ENCODE assay signal across 8 cellular contexts in genomic region chr5:119340597-119341218, GRCh38. TPM values are rescaled to one million over a fixed set of nuclear protein-coding genes. Genes with fewer than 3 reads are reported as not detected.
DNase-seq lines count a peak whose midpoint lies in the region; ATAC-seq, FAIRE-seq and TF ChIP-seq lines count a peak whose summit lies in the region.

No MANE protein-coding gene starts in this region.

- no peak overlapping the region for H3K4me3 ChIP-seq in endodermal cell (ENCODE audit: low read length)
- H3K4me3 ChIP-seq in mesendoderm (ENCODE audit: low read length), result no peak overlapping the region

- peak; percentile 44 for ATAC-seq in GM18508 (IDR thresholded peaks at IDR 0.05; ENCODE audit: insufficient read depth, unreplicated experiment)
- peak; percentile 51 for ATAC-seq in HG02571 (IDR thresholded peaks at IDR 0.05; ENCODE audit: unreplicated experiment)

- H4K8ac ChIP-seq in mesendoderm (ENCODE audit: low read depth, low read length), result no peak overlapping the region

- 97 to 99% methylated on average over 8 to 11 of the region's 11 CpGs for WGBS in endodermal cell (ENCODE audit: insufficient coverage in 1 of 2, insufficient read length in 1 of 2), 2 experiments
- no CpG with 5 or more reads among the region's 11 CpGs for WGBS in mesendoderm (ENCODE audit: extremely low coverage, insufficient coverage, low lambda C conversion rate)

- H3K4me1 ChIP-seq in endodermal cell (ENCODE audit: control insufficient read depth, insufficient read depth, low read length), result peaks cover 10% of the 10 kb centered on the region
- no peaks in the 10 kb centered on the region for H3K4me1 ChIP-seq in mesendoderm (ENCODE audit: control insufficient read depth, low read depth, low read length)

- no peaks in the 10 kb centered on the region for H3K36me3 Mint-ChIP-seq in endodermal cell (ENCODE audit: low read depth)

- no peaks in the 10 kb centered on the region for H3K79me1 ChIP-seq in mesendoderm (ENCODE audit: low read length)

- no peaks in the 10 kb centered on the region for H3K27me3 Mint-ChIP-seq in endodermal cell (ENCODE audit: insufficient read depth)

- H3K79me2 ChIP-seq in mesendoderm (ENCODE audit: control insufficient read depth, insufficient read depth, low read length), result no peaks in the 10 kb centered on the region

- H3K9me3 ChIP-seq in endodermal cell (ENCODE audit: control insufficient read depth, low read length), result no peaks in the 10 kb centered on the region

- H3K4ac ChIP-seq in mesendoderm (ENCODE audit: low read depth, low read length), result no peak overlapping the region

- H3K27me3 ChIP-seq in endodermal cell (ENCODE audit: control insufficient read depth, insufficient read depth, low read length, poor library complexity, severe bottlenecking) (no peaks in the 10 kb centered on the region), mesendoderm (ENCODE audit: insufficient read depth, low read length, poor library complexity) (no peaks in the 10 kb centered on the region)

- no peak overlapping the region for H3K4me2 ChIP-seq in mesendoderm (ENCODE audit: low read length)

- H3K9ac ChIP-seq in endodermal cell (ENCODE audit: extremely low read depth, low read length, poor library complexity, severe bottlenecking), result no peak overlapping the region
- no peak overlapping the region for H3K9ac ChIP-seq in mesendoderm (ENCODE audit: low read length)

- no peak overlapping the region for H2BK120ac ChIP-seq in mesendoderm (ENCODE audit: low read depth, low read length)

- H2BK5ac ChIP-seq in mesendoderm (ENCODE audit: low read length), result no peak overlapping the region

- no peak overlapping the region for H2AK5ac ChIP-seq in mesendoderm (ENCODE audit: low read length)

- H4K5ac ChIP-seq in mesendoderm (ENCODE audit: low read length), result no peak overlapping the region

- TF ChIP-seq CTCF in endodermal cell (conservative IDR thresholded peaks at IDR 0.05), result no peak

- no peak overlapping the region for H3K56ac ChIP-seq in mesendoderm (ENCODE audit: low read length)

- H3K4me3 Mint-ChIP-seq in endodermal cell, result no peak overlapping the region

- peaks cover 43% of the 10 kb centered on the region for H3K4me1 Mint-ChIP-seq in endodermal cell

- H3K18ac ChIP-seq in mesendoderm (ENCODE audit: low read length), result no peak overlapping the region

- H3K27ac ChIP-seq in endodermal cell (ENCODE audit: low read depth, low read length) (no peak overlapping the region), mesendoderm (ENCODE audit: low read depth, low read length) (no peak overlapping the region)

- H3K23ac ChIP-seq in mesendoderm (ENCODE audit: low read length), result no peak overlapping the region

- H3K36me3 ChIP-seq in endodermal cell (ENCODE audit: control insufficient read depth, insufficient read depth, low read length), result no peaks in the 10 kb centered on the region
- no peaks in the 10 kb centered on the region for H3K36me3 ChIP-seq in mesendoderm (ENCODE audit: control insufficient read depth, insufficient read depth, low read length)

- no peaks in the 10 kb centered on the region for H3K9me3 Mint-ChIP-seq in endodermal cell

- FAIRE-seq in frontal cortex (lab: Jason Lieb, UNC), result no peak

- DNase-seq in NOMO-1 (lab: John Stamatoyannopoulos, UW; ENCODE audit: unreplicated experiment in 2 of 2) (peak; percentile 83 to 89), endodermal cell (no peak), mesendoderm (no peak), frontal cortex (ENCODE audit: low spot score in 2 of 2) (no peak), NCI-H345 treated with DMSO at 0.1 percent for 48 hours (lab: John Stamatoyannopoulos, UW; ENCODE audit: unreplicated experiment) (no peak), kidney tubule cell (ENCODE audit: low spot score) (no peak)

- no peak overlapping the region for H2BK15ac ChIP-seq in mesendoderm (replicated peaks; ENCODE audit: low read depth)

- H3K27ac Mint-ChIP-seq in endodermal cell, result peak overlapping the region; percentile 7

RNA-seq across cellular contexts. Expression of gene TNFAIP8, which starts 15.1 kb away (rescaled TPM):
- 10 to 100 TPM; 29.6 to 39.5 TPM for total RNA-seq in endodermal cell
- polyA plus RNA-seq in endodermal cell (2013, experiment 1 of 2), result 16.1 TPM
- polyA plus RNA-seq in endodermal cell (2013, experiment 2 of 2), result 14.5 TPM
- 11.8 TPM for polyA plus RNA-seq in mesendoderm (2013, experiment 1 of 2)
- polyA plus RNA-seq in mesendoderm (2013, experiment 2 of 2), result 11.9 TPM
- 2.9 TPM for total RNA-seq in frontal cortex

Comparison
In these comparisons a context has a peak if more than half of its experiments do, and no peak if none do; other contexts are left out.
1. DNase-seq: peak in NOMO-1 (2 of 2); none in endodermal cell (single experiment), mesendoderm (single experiment), frontal cortex (0 of 2), NCI-H345 treated with DMSO at 0.1 percent for 48 hours (single experiment) and kidney tubule cell (single experiment).